2 cellular contexts compared by ENCODE assay signal in genomic region chr3:129613205-129613740, GRCh38.
TF ChIP-seq lines count a peak whose summit lies in the region.

No MANE protein-coding gene starts in this region.

TF ChIP-seq in H1, 55 proteins besides CTCF, POLR2A, EP300 and RAD21:
- TF ChIP-seq CHD2 (IDR thresholded peaks at IDR 0.05; ENCODE audit: low read length) (no peak), SIN3A (conservative IDR thresholded peaks at IDR 0.05 in 1 of 2, IDR thresholded peaks at IDR 0.05 in 1 of 2; ENCODE audit: low read depth in 1 of 2, low read length in 2 of 2) (no peak), KDM4A (IDR thresholded peaks at IDR 0.05; ENCODE audit: low read depth, low read length, severe bottlenecking) (no peak), SUZ12 (IDR thresholded peaks at IDR 0.05; ENCODE audit: low read length) (no peak), SRF (IDR thresholded peaks at IDR 0.05; ENCODE audit: low read depth, low read length) (no peak), RBBP5 (IDR thresholded peaks at IDR 0.05; ENCODE audit: borderline replicate concordance, low read depth, low read length) (no peak), CHD1 (IDR thresholded peaks at IDR 0.05; ENCODE audit: low read depth, low read length) (no peak), CBX5 (IDR thresholded peaks at IDR 0.05; ENCODE audit: low read depth, low read length) (no peak)

TF ChIP-seq in HepG2, 621 proteins besides CTCF, POLR2A, EP300 and RAD21:
- no peak for TF ChIP-seq TRIM24 (CRISPR knock-in tag; IDR thresholded peaks at IDR 0.05)
- no peak for TF ChIP-seq MLXIP (CRISPR knock-in tag; IDR thresholded peaks at IDR 0.05; ENCODE audit: borderline replicate concordance)
- no peak for TF ChIP-seq ZBTB20 (CRISPR knock-in tag; IDR thresholded peaks at IDR 0.05; ENCODE audit: borderline replicate concordance, low read depth)
- TF ChIP-seq NFIB (CRISPR knock-in tag; IDR thresholded peaks at IDR 0.05; ENCODE audit: borderline replicate concordance): no peak
- no peak for TF ChIP-seq ZBTB39 (CRISPR knock-in tag; IDR thresholded peaks at IDR 0.05)
